In the genomic region with DNA sequence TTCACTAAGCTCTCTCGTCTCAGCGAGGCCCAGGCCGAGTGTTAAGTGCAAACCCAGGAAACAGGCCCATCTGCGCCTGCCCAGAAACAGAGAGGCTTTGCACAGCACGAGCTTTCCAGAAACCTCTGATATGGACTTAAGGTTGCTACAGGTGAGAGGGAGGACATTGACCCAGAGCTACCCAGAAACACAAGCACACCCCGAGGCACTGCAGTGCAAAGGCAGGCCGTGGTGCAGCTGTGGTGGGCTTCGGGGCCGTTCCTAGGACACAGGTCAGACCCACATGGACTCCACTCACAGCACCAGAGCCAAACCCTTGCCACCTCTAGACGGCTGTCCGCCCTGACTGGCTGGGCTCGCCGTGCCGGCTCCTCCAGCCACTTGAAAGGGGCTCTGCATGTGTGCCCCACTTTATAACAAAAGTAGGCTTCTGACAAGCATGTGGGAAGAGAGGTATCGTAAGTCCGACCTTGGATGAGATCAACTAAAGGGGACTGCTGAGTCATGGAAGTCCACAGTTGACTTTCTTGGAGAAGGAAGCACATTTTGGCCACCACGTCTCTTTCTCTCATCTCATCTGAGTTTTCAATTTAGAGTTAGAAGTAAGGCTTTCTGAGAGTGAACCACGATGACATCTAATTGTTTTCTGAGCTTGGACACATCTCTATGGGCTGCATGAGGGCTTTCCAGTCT, we compare ENCODE assay signal across 25 cellular contexts. TPM values are rescaled to one million over a fixed set of nuclear protein-coding genes. Genes with fewer than 3 reads are reported as not detected.
A peak's percentile ranks its signal among the peaks of the same experiment; 100 is the strongest.
DNase-seq lines count a peak whose midpoint lies in the region; ATAC-seq, FAIRE-seq and TF ChIP-seq lines count a peak whose summit lies in the region.
"Had no signal": no experiment of that assay in that cellular context is flagged by ENCODE, and none has a peak within 500 bp of the region (broad histone marks: within the 10 kb centered on the region; RNA-seq: fewer than 3 reads in every experiment).

No MANE protein-coding gene starts in this region.

- no peaks in the 10 kb centered on the region for H3K36me3 Mint-ChIP-seq in activated T-cell treated with anti-CD3 and anti-CD28 coated beads, Interleukin-2, amount 50 U/mL, for 24 hours (ENCODE audit: low read depth)
- H3K36me3 Mint-ChIP-seq in glutamatergic neuron (ENCODE audit: unreplicated experiment): no peaks in the 10 kb centered on the region
- no peaks in the 10 kb centered on the region for H3K36me3 Mint-ChIP-seq in activated T-helper 17 cell treated with anti-CD3 and anti-CD28 coated beads, Interleukin-2, amount 50 U/mL, for 72 hours (ENCODE audit: low read depth)
- H3K36me3 Mint-ChIP-seq: CD14-positive monocyte, IgD-negative memory B cell had no signal

- H3K9ac ChIP-seq in colonic mucosa (ENCODE audit: low read depth in 2 of 2, low read length in 2 of 2): no peak overlapping the region
- H3K9ac ChIP-seq in kidney (ENCODE audit: low read length in 2 of 2): no peak overlapping the region

- TF ChIP-seq CTCF in colonic mucosa (IDR thresholded peaks at IDR 0.05) (no peak), kidney (IDR thresholded peaks at IDR 0.05; ENCODE audit: borderline replicate concordance, extremely low read depth, insufficient read depth) (no peak), vagina (IDR thresholded peaks at IDR 0.05) (no peak), glutamatergic neuron (IDR thresholded peaks at IDR 0.05; ENCODE audit: partially characterized antibody, unreplicated experiment) (no peak)

- no peaks in the 10 kb centered on the region for H3K4me1 Mint-ChIP-seq in activated T-cell treated with anti-CD3 and anti-CD28 coated beads, Interleukin-2, amount 50 U/mL, for 24 hours (ENCODE audit: low read depth)
- peaks cover 15% of the 10 kb centered on the region for H3K4me1 Mint-ChIP-seq in glutamatergic neuron (ENCODE audit: low read depth, unreplicated experiment)
- no peaks in the 10 kb centered on the region for H3K4me1 Mint-ChIP-seq in activated T-helper 17 cell treated with anti-CD3 and anti-CD28 coated beads, Interleukin-2, amount 50 U/mL, for 72 hours
- H3K4me1 Mint-ChIP-seq: IgD-negative memory B cell had no signal

- no peaks in the 10 kb centered on the region for H3K9me3 ChIP-seq in colonic mucosa
- H3K9me3 ChIP-seq in kidney (ENCODE audit: control insufficient read depth in 1 of 2, low read length in 2 of 2): no peaks in the 10 kb centered on the region
- no peaks in the 10 kb centered on the region for H3K9me3 ChIP-seq in vagina
- H3K9me3 ChIP-seq: HAP-1, SJCRH30 had no signal

- H3K27ac Mint-ChIP-seq in activated T-cell treated with anti-CD3 and anti-CD28 coated beads, Interleukin-2, amount 50 U/mL, for 24 hours: no peak overlapping the region
- no peak overlapping the region for H3K27ac Mint-ChIP-seq in glutamatergic neuron (ENCODE audit: unreplicated experiment)
- H3K27ac Mint-ChIP-seq in activated T-helper 17 cell treated with anti-CD3 and anti-CD28 coated beads, Interleukin-2, amount 50 U/mL, for 72 hours: no peak overlapping the region

- no peak for FAIRE-seq in kidney (lab: Jason Lieb, UNC)

- H3K4me3 Mint-ChIP-seq in activated T-cell treated with anti-CD3 and anti-CD28 coated beads, Interleukin-2, amount 50 U/mL, for 24 hours: no peak overlapping the region
- no peak overlapping the region for H3K4me3 Mint-ChIP-seq in glutamatergic neuron (ENCODE audit: unreplicated experiment)
- H3K4me3 Mint-ChIP-seq in activated T-helper 17 cell treated with anti-CD3 and anti-CD28 coated beads, Interleukin-2, amount 50 U/mL, for 72 hours: no peak overlapping the region
- H3K4me3 Mint-ChIP-seq: CD14-positive monocyte had no signal

- intact Hi-C loops in colonic mucosa (cut with DNase I) (no loop called here), kidney (cut with DNase I) (no loop called here), vagina (cut with DNase I) (no loop called here)

- no peaks in the 10 kb centered on the region for H3K27me3 Mint-ChIP-seq in activated T-cell treated with anti-CD3 and anti-CD28 coated beads, Interleukin-2, amount 50 U/mL, for 24 hours
- peaks cover 5% of the 10 kb centered on the region for H3K27me3 Mint-ChIP-seq in glutamatergic neuron (ENCODE audit: unreplicated experiment)
- H3K27me3 Mint-ChIP-seq in activated T-helper 17 cell treated with anti-CD3 and anti-CD28 coated beads, Interleukin-2, amount 50 U/mL, for 72 hours: peaks cover 12% of the 10 kb centered on the region

- no peak for ATAC-seq in activated T-helper 17 cell treated with anti-CD3 and anti-CD28 coated beads, Interleukin-2, amount 50 U/mL, for 72 hours (replicated peaks)
- ATAC-seq: PC-3 had no signal

- H3K27ac ChIP-seq in colonic mucosa: no peak overlapping the region
- H3K27ac ChIP-seq in kidney (ENCODE audit: low read depth in 2 of 2, low read length in 2 of 2): no peak overlapping the region
- H3K27ac ChIP-seq in vagina: no peak overlapping the region
- H3K27ac ChIP-seq: RWPE1, SJCRH30 had no signal

- peak; percentile 18 for DNase-seq in activated T-cell treated with anti-CD3 and anti-CD28 coated beads, Interleukin-2, amount 50 U/mL, for 24 hours
- DNase-seq in activated T-cell treated with anti-CD3 and anti-CD28 coated beads for 4 hours: no peak
- peak; percentile 6 for DNase-seq in colonic mucosa
- DNase-seq in kidney: peak; percentile 36
- DNase-seq in vagina (ENCODE audit: extremely low spot score in 2 of 2): peak; percentile 77 to 89
- DNase-seq in glutamatergic neuron: no peak
- no peak for DNase-seq in NCI-H526 treated with DMSO at 0.1 percent for 48 hours (lab: John Stamatoyannopoulos, UW)
- DNase-seq: COR-L47, DMS153, EL, MV-4-11, NCI-H1417 treated with DMSO at 0.1 percent for 48 hours, NCI-H2029, NCI-H2171 treated with DMSO at 0.1 percent for 48 hours, NCI-H774, PC-3, SJCRH30 had no signal

- H3K4me1 ChIP-seq in colonic mucosa: no peaks in the 10 kb centered on the region
- no peaks in the 10 kb centered on the region for H3K4me1 ChIP-seq in kidney (ENCODE audit: control insufficient read depth in 1 of 2, insufficient read depth in 1 of 2, low read depth in 1 of 2, low read length in 2 of 2)
- no peaks in the 10 kb centered on the region for H3K4me1 ChIP-seq in vagina
- H3K4me1 ChIP-seq: HAP-1, SJCRH30 had no signal

- no peak for TF ChIP-seq POLR2A in vagina (IDR thresholded peaks at IDR 0.05)

- H3K4me3 ChIP-seq in colonic mucosa: no peak overlapping the region
- no peak overlapping the region for H3K4me3 ChIP-seq in kidney (ENCODE audit: low read length in 2 of 2)
- H3K4me3 ChIP-seq in vagina: no peak overlapping the region
- H3K4me3 ChIP-seq: HAP-1, SJCRH30 had no signal

- H3K9me3 Mint-ChIP-seq in activated T-cell treated with anti-CD3 and anti-CD28 coated beads, Interleukin-2, amount 50 U/mL, for 24 hours: no peaks in the 10 kb centered on the region
- H3K9me3 Mint-ChIP-seq in glutamatergic neuron (ENCODE audit: unreplicated experiment): no peaks in the 10 kb centered on the region
- no peaks in the 10 kb centered on the region for H3K9me3 Mint-ChIP-seq in activated T-helper 17 cell treated with anti-CD3 and anti-CD28 coated beads, Interleukin-2, amount 50 U/mL, for 72 hours
- H3K9me3 Mint-ChIP-seq: IgD-negative memory B cell had no signal

- H3K27me3 ChIP-seq in colonic mucosa (no peaks in the 10 kb centered on the region), vagina (no peaks in the 10 kb centered on the region)
- H3K27me3 ChIP-seq: SJCRH30 had no signal

- no peaks in the 10 kb centered on the region for H3K36me3 ChIP-seq in colonic mucosa
- H3K36me3 ChIP-seq in kidney (ENCODE audit: control insufficient read depth in 1 of 2, insufficient read depth in 2 of 2, low read length in 2 of 2): no peaks in the 10 kb centered on the region
- H3K36me3 ChIP-seq in vagina: no peaks in the 10 kb centered on the region
- H3K36me3 ChIP-seq: HAP-1, SJCRH30 had no signal

RNA-seq across cellular contexts. Expression of a gene that starts 38.2 kb away (rescaled TPM):
- total RNA-seq in colonic mucosa (1 to 10 TPM; 3.3 to 3.7 TPM), kidney (7.3 TPM), vagina (2.2 TPM), glutamatergic neuron (ENCODE audit: unreplicated experiment) (not detected)
- polyA plus RNA-seq in kidney (ENCODE audit: insufficient read depth, low read depth, low replicate concordance): 2.5 TPM
- total RNA-seq in activated T-helper 17 cell treated with anti-CD3 and anti-CD28 coated beads, Interleukin-2, amount 50 U/mL, for 72 hours: 10 to 100 TPM; 13.7 to 23.0 TPM
- total RNA-seq: NCI-H460, PC-3 had no signal

RNA-seq across cellular contexts. Expression of a gene that starts 59.9 kb away (rescaled TPM):
- total RNA-seq in colonic mucosa: not detected
- not detected for total RNA-seq in kidney
- polyA plus RNA-seq in kidney (ENCODE audit: insufficient read depth, low read depth, low replicate concordance): not detected
- total RNA-seq in vagina: not detected
- total RNA-seq in glutamatergic neuron (ENCODE audit: unreplicated experiment): 14.6 TPM
- total RNA-seq in activated T-helper 17 cell treated with anti-CD3 and anti-CD28 coated beads, Interleukin-2, amount 50 U/mL, for 72 hours: not detected
- total RNA-seq: A673, HT1080, NCI-H460, PC-3, SJCRH30 had no signal
- polyA plus RNA-seq: CD14-positive monocyte, IgD-negative memory B cell had no signal

Comparison
In these comparisons a context has a peak if more than half of its experiments do, and no peak if none do; other contexts are left out.
1. DNase-seq: peak in activated T-cell treated with anti-CD3 and anti-CD28 coated beads, Interleukin-2, amount 50 U/mL, for 24 hours (single experiment), colonic mucosa (single experiment), kidney (single experiment) and vagina (2 of 2); none in activated T-cell treated with anti-CD3 and anti-CD28 coated beads for 4 hours (single experiment), glutamatergic neuron (single experiment) and NCI-H526 treated with DMSO at 0.1 percent for 48 hours (single experiment).
2. RNA of a gene that starts 59.9 kb away (total RNA-seq): 14.6 TPM in glutamatergic neuron (single experiment); not detected in activated T-helper 17 cell treated with anti-CD3 and anti-CD28 coated beads, Interleukin-2, amount 50 U/mL, for 72 hours, not detected in colonic mucosa, not detected in kidney (single experiment) and not detected in vagina (single experiment); every median in the first group is over 10 times any median in the second.